Comparison of ENCODE assay signal across 12 cellular contexts in genomic region chr5:124659798-124660197, GRCh38.
DNase-seq lines count a peak whose midpoint lies in the region; ATAC-seq and TF ChIP-seq lines count a peak whose summit lies in the region.
"Had no signal": no experiment of that assay in that cellular context is flagged by ENCODE, and none has a peak within 500 bp of the region (broad histone marks: within the 10 kb centered on the region; RNA-seq: fewer than 3 reads in every experiment).

No MANE protein-coding gene starts in this region.

- no peaks in the 10 kb centered on the region for H3K36me3 ChIP-seq in upper lobe of left lung
- H3K36me3 ChIP-seq: heart left ventricle, WERI-Rb-1 had no signal

- H3K27ac ChIP-seq in upper lobe of left lung = peak overlapping the region in 3 of 4 donors; percentile 30 to 77 (median 64)
- H3K27ac ChIP-seq: testis, WERI-Rb-1 had no signal

- no peaks in the 10 kb centered on the region for H3K27me3 ChIP-seq in upper lobe of left lung
- H3K27me3 ChIP-seq: testis had no signal

- H3K4me1 ChIP-seq in upper lobe of left lung = peaks cover 60 to 83% (median 71%) of the 10 kb centered on the region in 4 donors

- no peak for TF ChIP-seq CTCF in upper lobe of left lung (IDR thresholded peaks at IDR 0.05)

- H3K9me3 ChIP-seq in upper lobe of left lung = no peaks in the 10 kb centered on the region
- H3K9me3 ChIP-seq: heart left ventricle, testis had no signal

- TF ChIP-seq POLR2A in upper lobe of left lung (IDR thresholded peaks at IDR 0.05) = no peak

- 48 to 66% methylated on average over 4 of the region's 4 CpGs for WGBS in upper lobe of left lung, 2 donors

- no peak overlapping the region for H3K4me3 ChIP-seq in upper lobe of left lung
- H3K4me3 ChIP-seq: heart left ventricle, testis had no signal

- DNase-seq in NCI-H510A treated with DMSO at 0.1 percent for 48 hours (lab: John Stamatoyannopoulos, UW) = peak; percentile 34
- no peak for DNase-seq in NCI-H510A (lab: John Stamatoyannopoulos, UW)
- DNase-seq in SHP77 (lab: John Stamatoyannopoulos, UW) = peak; percentile 71 to 74
- peak; percentile 50 for DNase-seq in left kidney (ENCODE audit: low read depth, low spot score)
- DNase-seq in upper lobe of left lung = no peak
- DNase-seq: heart left ventricle; stimulated activated CD4-positive, alpha-beta T cell treated with anti-CD3 and anti-CD28 coated beads, Interleukin-1b, Interleukin-23, amount 100 ng/mL, for 48 hours; testis; WERI-Rb-1 had no signal

- ATAC-seq in upper lobe of left lung (ENCODE audit: low FRiP score in 2 of 2) = no peak
- ATAC-seq in HG02763 (IDR thresholded peaks at IDR 0.05; ENCODE audit: unreplicated experiment) = no peak
- no peak for ATAC-seq in GM19023 (IDR thresholded peaks at IDR 0.05; ENCODE audit: unreplicated experiment)
- no peak for ATAC-seq in GM21515 (IDR thresholded peaks at IDR 0.05; ENCODE audit: unreplicated experiment)
- ATAC-seq: heart left ventricle had no signal

- TF ChIP-seq EP300 in upper lobe of left lung (IDR thresholded peaks at IDR 0.05) = no peak

Comparison
In these comparisons a context has a peak if more than half of its experiments do, and no peak if none do; other contexts are left out.
1. DNase-seq: peak in NCI-H510A treated with DMSO at 0.1 percent for 48 hours (single experiment), SHP77 (2 of 2) and left kidney (single experiment); none in NCI-H510A (single experiment) and upper lobe of left lung (0 of 2).